ENCODE assay signal across 9 cellular contexts in the genomic region with DNA sequence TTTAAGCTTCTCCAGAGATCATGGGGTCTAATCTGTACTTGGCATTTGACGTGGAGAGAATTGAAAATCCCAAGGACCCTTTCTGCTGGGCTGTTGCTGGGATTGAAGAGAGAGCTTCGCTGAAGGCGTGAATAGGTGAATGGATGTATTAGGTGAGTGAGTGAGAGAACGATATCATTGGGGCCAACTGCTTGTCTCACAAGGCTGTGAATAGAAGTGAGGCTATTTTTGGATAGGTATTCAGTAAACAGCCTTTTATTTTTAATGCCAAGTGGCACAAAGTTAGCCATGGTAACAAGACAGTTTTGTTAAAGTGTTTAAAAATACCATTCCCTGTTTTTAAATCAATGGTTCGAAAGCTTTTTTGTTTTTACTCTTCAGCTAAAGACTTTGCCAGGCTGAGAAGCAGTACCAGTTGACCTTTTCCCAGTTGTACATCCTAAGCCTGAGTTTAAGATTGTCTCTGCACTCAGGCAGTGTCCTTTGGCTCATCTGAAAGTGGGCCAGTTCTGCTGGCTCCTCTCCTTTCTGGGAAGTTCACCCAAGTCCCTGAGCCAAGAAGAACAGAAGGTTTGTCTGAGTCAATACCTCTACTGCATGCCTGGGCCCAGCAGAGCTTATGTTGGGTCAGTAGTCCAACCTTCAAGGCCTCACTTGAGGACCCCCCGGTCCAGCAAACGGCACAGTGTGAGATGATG.
DNase-seq lines count a peak whose midpoint lies in the region; ATAC-seq, FAIRE-seq and TF ChIP-seq lines count a peak whose summit lies in the region.
"Had no signal": no experiment of that assay in that cellular context is flagged by ENCODE, and none has a peak within 500 bp of the region (broad histone marks: within the 10 kb centered on the region; RNA-seq: fewer than 3 reads in every experiment).

No MANE protein-coding gene starts in this region.

- no peak overlapping the region for H3K4me3 ChIP-seq in left lung
- no peak overlapping the region for H3K4me3 ChIP-seq in small intestine (ENCODE audit: low read depth in 1 of 2, low read length in 2 of 2)

- DNase-seq in NCI-H446 (lab: John Stamatoyannopoulos, UW), result peak; percentile 42 to 75
- DNase-seq in cerebellum (ENCODE audit: low spot score), result peak; percentile 82
- no peak for DNase-seq in left lung
- no peak for DNase-seq in epidermal melanocyte (ENCODE audit: insufficient read length, low spot score)
- no peak for DNase-seq in small intestine
- DNase-seq: activated CD4-positive, alpha-beta T cell treated with anti-CD3 and anti-CD28 coated beads for 36 hours; NCI-H1694 had no signal

- 74 to 77% (median 74%) methylated on average over 7 of the region's 7 CpGs for WGBS in small intestine, 3 donors

- H3K36me3 ChIP-seq in left lung, result no peaks in the 10 kb centered on the region
- H3K36me3 ChIP-seq in small intestine (ENCODE audit: control insufficient read depth in 2 of 2, insufficient read depth in 2 of 2, low read length in 2 of 2), result no peaks in the 10 kb centered on the region

- no peaks in the 10 kb centered on the region for H3K9me3 ChIP-seq in left lung
- H3K9me3 ChIP-seq in small intestine (ENCODE audit: control insufficient read depth, low read depth), result no peaks in the 10 kb centered on the region

- intact Hi-C loops in left lung (cut with DNase I), result no loop called here

- no peaks in the 10 kb centered on the region for H3K27me3 ChIP-seq in left lung
- H3K27me3 ChIP-seq in small intestine (ENCODE audit: control insufficient read depth in 2 of 2, insufficient read depth in 2 of 2, low read length in 2 of 2), result no peaks in the 10 kb centered on the region

- H3K4me1 ChIP-seq in left lung (peaks cover 15 to 31% of the 10 kb centered on the region in 2 donors), small intestine (ENCODE audit: control insufficient read depth in 2 of 2, insufficient read depth in 1 of 2, low read depth in 1 of 2, low read length in 1 of 2) (peaks cover 0 to 2% of the 10 kb centered on the region in 2 donors)

- TF ChIP-seq CTCF in left lung (IDR thresholded peaks at IDR 0.05), result no peak

- FAIRE-seq in small intestine (lab: Jason Lieb, UNC), result no peak

- H3K27ac ChIP-seq in left lung, result peak overlapping the region in 1 of 2 donors; percentile 34
- peak overlapping the region; percentile 33 for H3K27ac ChIP-seq in temporal lobe (ENCODE audit: low read depth, low read length)
- no peak overlapping the region for H3K27ac ChIP-seq in small intestine (ENCODE audit: low read depth in 1 of 2, low read length in 1 of 2)

- peak; percentile 27 for ATAC-seq in left lung
- no peak for ATAC-seq in HG02798 (IDR thresholded peaks at IDR 0.05; ENCODE audit: poor library complexity, unreplicated experiment)
- ATAC-seq: activated CD4-positive, alpha-beta T cell treated with anti-CD3 and anti-CD28 coated beads for 36 hours had no signal

Comparison
In these comparisons a context has a peak if more than half of its experiments do, and no peak if none do; other contexts are left out.
1. DNase-seq: peak in NCI-H446 (2 of 2) and cerebellum (single experiment); none in left lung (0 of 2), epidermal melanocyte (single experiment) and small intestine (single experiment).